1 cellular context compared by ENCODE assay signal in genomic region chr1:150999051-150999674, GRCh38.
A peak's percentile ranks its signal among the peaks of the same experiment; 100 is the strongest.
TF ChIP-seq lines count a peak whose summit lies in the region.

No MANE protein-coding gene starts in this region.

TF ChIP-seq in endothelial cell of umbilical vein, 7 proteins besides CTCF, POLR2A, EP300 and RAD21:
- TF ChIP-seq POLR2AphosphoS5 (IDR thresholded peaks at IDR 0.05; ENCODE audit: insufficient read depth, low read depth, low read length) (peak; percentile 55), MAX (IDR thresholded peaks at IDR 0.05; ENCODE audit: insufficient read depth, insufficient read length) (peak; percentile 4), JUN (IDR thresholded peaks at IDR 0.05; ENCODE audit: borderline replicate concordance, insufficient read depth, insufficient read length, low read depth) (peak; percentile 41), GATA2 (IDR thresholded peaks at IDR 0.05; ENCODE audit: insufficient read depth, insufficient read length, low read depth, low read length) (no peak), FOS (IDR thresholded peaks at IDR 0.05; ENCODE audit: borderline replicate concordance, insufficient read depth, low read length) (no peak), EZH2 (IDR thresholded peaks at IDR 0.05; ENCODE audit: borderline replicate concordance, low read depth, low read length, severe bottlenecking) (no peak), MYC (IDR thresholded peaks at IDR 0.05; ENCODE audit: low read depth, low read length) (no peak)
